8 cellular contexts compared by ENCODE assay signal in the genomic region with DNA sequence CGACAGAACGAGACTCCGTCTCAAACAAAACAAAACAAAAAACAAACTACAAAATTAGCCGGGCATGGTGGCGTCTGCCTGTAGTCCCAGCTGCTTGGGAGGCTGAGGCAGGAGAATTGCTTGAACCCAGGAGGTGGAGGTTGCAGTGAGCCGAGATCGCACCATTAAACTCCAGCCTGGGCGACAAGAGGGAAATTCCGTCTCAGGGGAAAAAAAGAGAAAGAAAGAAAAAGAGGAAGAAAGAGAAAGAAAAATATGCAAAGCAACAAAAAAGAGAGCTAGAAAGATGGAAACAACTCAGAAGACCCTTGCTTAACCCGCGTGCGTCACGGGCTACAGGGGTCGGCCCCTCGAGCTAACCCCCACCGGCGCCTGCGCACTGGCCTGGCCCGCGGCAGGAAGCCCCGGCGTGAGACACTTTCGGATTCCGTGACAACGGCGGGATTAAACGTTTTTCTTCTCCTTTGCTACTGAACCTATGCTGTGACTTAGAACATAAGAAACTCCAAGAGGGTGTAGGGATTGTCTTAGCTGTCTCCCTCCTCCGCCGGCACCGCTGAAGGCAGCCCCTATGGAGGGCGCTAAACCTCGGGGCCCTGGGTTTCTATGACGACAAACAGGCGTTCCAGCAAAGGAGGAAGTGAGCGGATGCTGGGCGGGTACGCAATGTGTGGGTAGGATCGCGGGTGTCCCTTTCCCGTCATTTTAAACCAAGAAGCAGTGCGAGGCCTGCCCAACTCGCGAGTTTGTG. TPM values are rescaled to one million over a fixed set of nuclear protein-coding genes. Genes with fewer than 3 reads are reported as not detected.
A peak's percentile ranks its signal among the peaks of the same experiment; 100 is the strongest.
DNase-seq lines count a peak whose midpoint lies in the region; FAIRE-seq lines count a peak whose summit lies in the region.

A gene with protein sequence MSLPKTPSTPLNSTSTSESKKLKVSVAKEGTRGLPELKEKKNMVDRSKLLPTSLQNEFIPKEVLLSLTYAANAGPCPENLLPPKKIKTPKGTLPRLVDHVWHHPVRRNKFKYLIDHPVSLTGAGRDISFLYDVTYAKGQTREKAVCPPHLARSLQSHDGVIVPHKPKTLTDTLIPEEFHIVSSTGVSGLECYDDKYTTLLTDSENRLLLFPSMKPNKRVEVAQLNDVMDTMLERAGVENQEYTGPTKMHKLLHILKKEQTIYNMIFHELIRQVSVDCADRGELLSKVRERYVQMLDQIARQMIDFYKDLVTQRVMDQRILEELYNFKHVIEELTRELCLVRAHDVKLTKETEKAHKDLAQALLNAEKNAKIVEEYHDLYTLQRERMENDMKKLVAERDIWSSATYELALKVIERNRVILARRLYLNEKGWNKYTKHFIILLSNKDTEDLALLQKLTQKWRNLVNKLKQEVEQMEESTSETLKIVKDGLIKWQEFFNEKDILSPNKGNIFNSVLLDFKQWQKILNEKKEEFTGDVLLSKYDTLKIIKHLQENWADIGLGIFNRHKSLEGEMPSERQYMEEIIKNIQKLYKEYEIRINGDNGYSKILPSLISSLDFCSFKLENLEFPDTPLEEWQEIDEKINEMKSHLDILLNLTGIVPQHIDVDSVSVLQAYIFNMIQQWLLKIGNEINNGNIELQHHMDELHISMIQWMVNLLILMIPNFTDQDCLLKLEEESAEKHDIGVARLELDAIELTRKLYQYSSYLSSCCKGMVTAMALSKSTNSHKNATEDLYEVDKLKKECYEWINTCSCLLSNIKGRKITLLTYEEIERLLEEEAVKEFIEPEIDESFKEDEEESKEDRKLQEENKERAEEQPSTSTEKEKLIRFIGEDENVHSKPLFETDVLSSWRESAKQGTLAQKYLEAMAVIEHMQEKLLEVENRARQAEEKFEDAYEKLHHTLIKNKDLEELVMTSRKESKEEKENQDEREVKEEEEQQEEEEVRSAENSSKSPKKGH (plus strand): TSS at position 630 of the 751 bp plus-strand sequence. CDS start 539 bp downstream, outside the sequence.

- no peaks in the 10 kb centered on the region for H3K27me3 ChIP-seq in HAP-1 (ENCODE audit: low read depth)
- no peaks in the 10 kb centered on the region for H3K27me3 ChIP-seq in MG63
- H3K27me3 ChIP-seq in neuronal stem cell (ENCODE audit: control insufficient read depth in 3 of 3, insufficient read depth in 3 of 3, low read depth in 1 of 3, low read length in 3 of 3), result no peaks in the 10 kb centered on the region

- H3K9ac ChIP-seq in neuronal stem cell (ENCODE audit: low read depth, low read length, poor library complexity), result peak within 1 kb of the TSS; percentile 63

- no peak within 1 kb of the TSS for H3K23ac ChIP-seq in neuronal stem cell (ENCODE audit: low read depth, low read length, poor library complexity)

- H2BK12ac ChIP-seq in neuronal stem cell (ENCODE audit: low read length), result no peak within 1 kb of the TSS

- H3K36me3 ChIP-seq in HAP-1 (replicated peaks), result no peaks in the 10 kb centered on the region
- no peaks in the 10 kb centered on the region; the same call in 1 of the 2 replicates for H3K36me3 ChIP-seq in MG63
- H3K36me3 ChIP-seq in neuronal stem cell (replicated peaks in 1 of 2; ENCODE audit: control insufficient read depth in 2 of 2, insufficient read depth in 2 of 2, low read length in 2 of 2), result no peaks in the 10 kb centered on the region

- H2AFZ ChIP-seq in neuronal stem cell (ENCODE audit: low read length), result peak within 1 kb of the TSS; percentile 91

- H2AK5ac ChIP-seq in neuronal stem cell (ENCODE audit: low read depth, low read length), result peak within 1 kb of the TSS; percentile 74

- peak within 1 kb of the TSS; percentile 64 for H3K4me2 ChIP-seq in neuronal stem cell (ENCODE audit: insufficient read depth, low read length, poor library complexity, severe bottlenecking)

- FAIRE-seq in G401.6 (lab: Jason Lieb, UNC), result peak; percentile 47
- no peak for FAIRE-seq in frontal cortex (lab: Jason Lieb, UNC)

- H3K9me3 ChIP-seq in HAP-1 (no peaks in the 10 kb centered on the region), MG63 (no peaks in the 10 kb centered on the region), neuronal stem cell (replicated peaks in 1 of 2; ENCODE audit: control insufficient read depth in 2 of 2, insufficient read depth in 1 of 2, low read depth in 1 of 2, low read length in 2 of 2) (no peaks in the 10 kb centered on the region)

- in situ Hi-C loops in HAP-1 (cut with MboI; ENCODE audit: low sequenced_read_pairs), result loop anchor here (5.0 kb wide), 1 partner anchor 283 kb away; a partner anchor contains a TSS

- no CpG with 5 or more reads among the region's 43 CpGs for WGBS in neuronal stem cell (ENCODE audit: extremely low coverage in 2 of 2, insufficient read length in 2 of 2, insufficient replicate concordance in 1 of 2), 2 donors

- H2BK120ac ChIP-seq in neuronal stem cell (ENCODE audit: low read depth, low read length), result no peak within 1 kb of the TSS

- H4K8ac ChIP-seq in neuronal stem cell (ENCODE audit: low read depth, low read length), result peak within 1 kb of the TSS; percentile 29

- H2BK15ac ChIP-seq in neuronal stem cell (ENCODE audit: low read length), result no peak within 1 kb of the TSS

- H3K79me1 ChIP-seq in neuronal stem cell (ENCODE audit: low read depth, low read length), result no peaks in the 10 kb centered on the region

- peak within 1 kb of the TSS; percentile 65 for H3K18ac ChIP-seq in neuronal stem cell (ENCODE audit: low read length)

- H3K4ac ChIP-seq in neuronal stem cell (ENCODE audit: low read length), result no peak within 1 kb of the TSS

- H3K27ac ChIP-seq in neuronal stem cell (replicated peaks; ENCODE audit: low read length) (peak within 1 kb of the TSS; percentile 87), substantia nigra (ENCODE audit: low read depth, low read length, poor library complexity, severe bottlenecking) (peak within 1 kb of the TSS; percentile 81)

- peak within 1 kb of the TSS; percentile 22 for H2BK5ac ChIP-seq in neuronal stem cell (ENCODE audit: low read length)

- H3K4me1 ChIP-seq in HAP-1 (peaks cover 14% of the 10 kb centered on the region), neuronal stem cell (ENCODE audit: control insufficient read depth in 2 of 2, insufficient read depth in 1 of 2, low read depth in 1 of 2, low read length in 2 of 2) (no peaks in the 10 kb centered on the region)

- no peak within 1 kb of the TSS for H4K91ac ChIP-seq in neuronal stem cell (ENCODE audit: low read depth, low read length, poor library complexity)

- H3K4me3 ChIP-seq in HAP-1 (peak within 1 kb of the TSS; percentile 63), MG63 (peak within 1 kb of the TSS; percentile 86), neuronal stem cell (ENCODE audit: low read length in 2 of 2) (peak within 1 kb of the TSS; percentile 69 to 99)

- H3K14ac ChIP-seq in neuronal stem cell (ENCODE audit: low read length), result no peak within 1 kb of the TSS

- DNase-seq in HAP-1 (ENCODE audit: low spot score in 2 of 2) (peak; percentile 76 to 86), MG63 (peak; percentile 88), SIG-M5 (lab: John Stamatoyannopoulos, UW) (peak; percentile 88), frontal cortex (ENCODE audit: low spot score in 2 of 2) (peak; percentile 59 to 82), neuronal stem cell (ENCODE audit: low spot score) (peak; percentile 66), substantia nigra (lab: John Stamatoyannopoulos, UW) (peak; percentile 17 to 86 (median 70))
- peak; percentile 79 for DNase-seq in activated gamma-delta T cell treated with anti-CD3 and anti-CD28 coated beads, Interleukin-2, amount 50 U/mL, for 16 hours (ENCODE audit: low read depth)

RNA-seq across cellular contexts. Expression of the gene that starts here (rescaled TPM):
- 0.82 TPM in 1 of 2 replicates, not detected in the other for total RNA-seq in MG63 (2014; rRNA removed; shearing (Covaris generic); ENCODE audit: low replicate concordance)
- total RNA-seq in frontal cortex, result 0.41 TPM
- polyA plus RNA-seq in neuronal stem cell (2013, experiment 1 of 2), result 0.15 TPM
- 0.12 TPM for polyA plus RNA-seq in neuronal stem cell (2013, experiment 2 of 2)

Comparison
In these comparisons a context has a peak if more than half of its experiments do, and no peak if none do; other contexts are left out.
1. Peak in every context shown above with its lines: DNase-seq, H3K4me3 ChIP-seq and H3K27ac ChIP-seq.
2. Peak in DNase-seq and H3K4me3 ChIP-seq in MG63; RNA of the gene not detected or under 1 TPM.
3. Peak in DNase-seq in frontal cortex; RNA of the gene not detected or under 1 TPM.